8 cellular contexts compared by ENCODE assay signal in genomic region chr15:65871886-65872285, GRCh38. TPM values are rescaled to one million over a fixed set of nuclear protein-coding genes. Genes with fewer than 3 reads are reported as not detected.
A peak's percentile ranks its signal among the peaks of the same experiment; 100 is the strongest.
DNase-seq lines count a peak whose midpoint lies in the region; ATAC-seq, FAIRE-seq and TF ChIP-seq lines count a peak whose summit lies in the region.
"Not testable (repeated sequence)": the region's sequence is repeated elsewhere in the genome, so short reads cannot be mapped to it uniquely, and the experiment has no call there.

No MANE protein-coding gene starts in this region.

- H2AFZ ChIP-seq in ACC112 (ENCODE audit: low read length, unreplicated experiment); GM23248; OCI-LY1 (ENCODE audit: low read length); keratinocyte (ENCODE audit: control insufficient read depth, low read length): not testable (repeated sequence)

- ATAC-seq in activated T-cell treated with anti-CD3 and anti-CD28 coated beads, Interleukin-2, amount 50 U/mL, for 4 hours: not testable (repeated sequence)

- H3K4me3 ChIP-seq in ACC112 (ENCODE audit: low read depth, low read length) (peak overlapping the region; percentile 100), OCI-LY1 (ENCODE audit: low read depth, low read length, poor library complexity, severe bottlenecking) (peak overlapping the region; percentile 69), epithelial cell of proximal tubule (ENCODE audit: low read depth, low read length) (peak overlapping the region; percentile 99)
- H3K4me3 ChIP-seq in GM23248; keratinocyte (ENCODE audit: control insufficient read depth in 2 of 3, extremely low read depth in 1 of 3, insufficient read depth in 2 of 3, low read depth in 1 of 3, low read length in 3 of 3); suprapubic skin: not testable (repeated sequence)

- not testable (repeated sequence) for H3K9me3 ChIP-seq in GM23248 (ENCODE audit: low read depth); OCI-LY1 (ENCODE audit: low read length); keratinocyte (ENCODE audit: control insufficient read depth, low read depth, low read length); suprapubic skin

- H3K9me1 ChIP-seq in keratinocyte (ENCODE audit: control insufficient read depth, extremely low read depth, insufficient read depth, low read length): not testable (repeated sequence)

- H3K27me3 ChIP-seq in ACC112 (ENCODE audit: insufficient read depth, low read length); GM23248 (replicated peaks; ENCODE audit: insufficient read depth); OCI-LY1 (ENCODE audit: insufficient read depth, low read length); keratinocyte (ENCODE audit: control insufficient read depth, extremely low read depth, insufficient read depth, low read length); suprapubic skin: not testable (repeated sequence)

- H3K27ac Mint-ChIP-seq in osteocyte (ENCODE audit: unreplicated experiment): not testable (repeated sequence)

- 95 to 96% methylated on average over 9 of the region's 9 CpGs for WGBS in GM23248 (ENCODE audit: low coverage in 1 of 2, low lambda C conversion rate in 2 of 2, missing lambda C conversion rate in 2 of 2), 2 experiments
- WGBS in suprapubic skin: 87% methylated on average over 9 of the region's 9 CpGs

- H3K9me2 ChIP-seq in GM23248 (ENCODE audit: insufficient read depth); OCI-LY1 (ENCODE audit: low read depth, low read length): not testable (repeated sequence)

- H3K79me2 ChIP-seq in ACC112 (ENCODE audit: control insufficient read depth, insufficient read depth, low read length, unreplicated experiment) (peaks cover 73% of the 10 kb centered on the region), GM23248 (ENCODE audit: insufficient read depth) (peaks cover 75% of the 10 kb centered on the region), OCI-LY1 (ENCODE audit: insufficient read depth, low read length) (peaks cover 71% of the 10 kb centered on the region), keratinocyte (ENCODE audit: control insufficient read depth, insufficient read depth, low read length) (peaks cover 76% of the 10 kb centered on the region)

- not testable (repeated sequence) for H3K27me3 Mint-ChIP-seq in activated T-cell treated with anti-CD3 and anti-CD28 coated beads, Interleukin-2, amount 50 U/mL, for 4 hours (ENCODE audit: low read depth); osteocyte (ENCODE audit: unreplicated experiment)

- peaks cover 30% of the 10 kb centered on the region for H3F3A ChIP-seq in GM23248 (ENCODE audit: insufficient read depth)
- not testable (repeated sequence) for H3F3A ChIP-seq in OCI-LY1 (ENCODE audit: insufficient read depth, low read length)

- not testable (repeated sequence) for TF ChIP-seq POLR2A in suprapubic skin (IDR thresholded peaks at IDR 0.05)

- not testable (repeated sequence) for FAIRE-seq in keratinocyte (lab: Jason Lieb, UNC)

- not testable (repeated sequence) for H3K4me2 ChIP-seq in GM23248 (ENCODE audit: unreplicated experiment)
- H3K4me2 ChIP-seq in OCI-LY1 (ENCODE audit: low read length) (peak overlapping the region; percentile 86; the same call in 1 of the 2 replicates), keratinocyte (ENCODE audit: control insufficient read depth, extremely low read depth, insufficient read depth, low read depth, low read length) (peak overlapping the region; percentile 96)

- not testable (repeated sequence) for TF ChIP-seq CTCF in OCI-LY1 (IDR thresholded peaks at IDR 0.05; ENCODE audit: low read length); epithelial cell of proximal tubule (conservative IDR thresholded peaks at IDR 0.05; ENCODE audit: low read depth, low read length); keratinocyte (optimal IDR thresholded peaks at IDR 0.05 in 1 of 3, IDR thresholded peaks at IDR 0.05 in 1 of 3, conservative IDR thresholded peaks at IDR 0.05 in 1 of 3; ENCODE audit: extremely low read depth in 1 of 3, insufficient read depth in 2 of 3, low read length in 3 of 3); osteocyte (IDR thresholded peaks at IDR 0.05); suprapubic skin (IDR thresholded peaks at IDR 0.05)

- TF ChIP-seq EP300 in suprapubic skin (IDR thresholded peaks at IDR 0.05): not testable (repeated sequence)

- H3K9ac ChIP-seq in GM23248; OCI-LY1 (ENCODE audit: low read length); keratinocyte (ENCODE audit: control insufficient read depth, extremely low read depth, insufficient read depth, low read length): not testable (repeated sequence)

- H3K36me3 ChIP-seq in ACC112 (ENCODE audit: insufficient read depth, low read length); GM23248 (ENCODE audit: low read depth); keratinocyte (ENCODE audit: control insufficient read depth in 2 of 2, extremely low read depth in 1 of 2, insufficient read depth in 2 of 2, low read length in 2 of 2); suprapubic skin: not testable (repeated sequence)
- peaks cover 20% of the 10 kb centered on the region; the same call in 1 of the 2 replicates for H3K36me3 ChIP-seq in OCI-LY1 (ENCODE audit: insufficient read depth, low read length)

- H3K36me3 Mint-ChIP-seq in activated T-cell treated with anti-CD3 and anti-CD28 coated beads, Interleukin-2, amount 50 U/mL, for 4 hours (ENCODE audit: insufficient read depth); osteocyte (ENCODE audit: unreplicated experiment): not testable (repeated sequence)

- H4K20me1 ChIP-seq in GM23248 (ENCODE audit: insufficient read depth); OCI-LY1 (ENCODE audit: insufficient read depth, low read length); keratinocyte (ENCODE audit: control insufficient read depth, extremely low read depth, insufficient read depth, low read length): not testable (repeated sequence)

- in situ Hi-C loops in GM23248 (cut with MboI): not testable (repeated sequence)

- H3K4me1 Mint-ChIP-seq in activated T-cell treated with anti-CD3 and anti-CD28 coated beads, Interleukin-2, amount 50 U/mL, for 4 hours (ENCODE audit: low read depth): peaks cover 36% of the 10 kb centered on the region
- peaks cover 31% of the 10 kb centered on the region for H3K4me1 Mint-ChIP-seq in osteocyte (ENCODE audit: unreplicated experiment)

- H3K9me3 Mint-ChIP-seq in activated T-cell treated with anti-CD3 and anti-CD28 coated beads, Interleukin-2, amount 50 U/mL, for 4 hours; osteocyte (ENCODE audit: unreplicated experiment): not testable (repeated sequence)

- dilution Hi-C loops in keratinocyte (cut with MboI; ENCODE audit: extremely low pct_ligation_motif_present, low sequenced_read_pairs): not testable (repeated sequence)

- peaks cover 17% of the 10 kb centered on the region for H3K4me1 ChIP-seq in ACC112 (ENCODE audit: control insufficient read depth, insufficient read depth, low read length, unreplicated experiment)
- H3K4me1 ChIP-seq in GM23248 (ENCODE audit: insufficient read depth): peaks cover 16% of the 10 kb centered on the region
- peaks cover 22% of the 10 kb centered on the region for H3K4me1 ChIP-seq in OCI-LY1 (ENCODE audit: insufficient read depth, low read length, severe bottlenecking)
- H3K4me1 ChIP-seq in keratinocyte (ENCODE audit: control insufficient read depth, extremely low read depth, insufficient read depth, low read length): peaks cover 20% of the 10 kb centered on the region
- H3K4me1 ChIP-seq in suprapubic skin: peaks cover 36% of the 10 kb centered on the region

- DNase-seq in GM23248; activated T-cell treated with anti-CD3 and anti-CD28 coated beads, Interleukin-2, amount 50 U/mL, for 4 hours; epithelial cell of proximal tubule (ENCODE audit: low read depth); keratinocyte (ENCODE audit: low read depth, low spot score); osteocyte (ENCODE audit: extremely low spot score, unreplicated experiment); suprapubic skin (ENCODE audit: low spot score in 2 of 2): not testable (repeated sequence)

- H3K27ac ChIP-seq in ACC112 (ENCODE audit: low read depth, low read length): peak overlapping the region; percentile 91
- H3K27ac ChIP-seq in GM23248: 0 out of 2 replicates have a peak overlapping the region, but pooled peaks have one; percentile 18
- not testable (repeated sequence) for H3K27ac ChIP-seq in OCI-LY1 (ENCODE audit: low read depth, low read length, poor library complexity, severe bottlenecking); keratinocyte (ENCODE audit: control insufficient read depth, insufficient read depth, low read length)
- peak overlapping the region; percentile 99 for H3K27ac ChIP-seq in suprapubic skin

- H3K4me3 Mint-ChIP-seq in activated T-cell treated with anti-CD3 and anti-CD28 coated beads, Interleukin-2, amount 50 U/mL, for 4 hours: peak overlapping the region; percentile 3
- H3K4me3 Mint-ChIP-seq in osteocyte (ENCODE audit: unreplicated experiment): peak overlapping the region; percentile 98

RNA-seq across cellular contexts. Expression of gene RAB11A, which starts 2.6 kb away (rescaled TPM):
- 148 and 171 TPM in 2 replicates for total RNA-seq in GM23248 (2014; rRNA removed; shearing (Covaris generic))
- 258 and 262 TPM in 2 replicates for polyA plus RNA-seq in GM23248 (2016; fragmentation: Nextera tagmentation; extraction: Ambion mirVana)
- total RNA-seq in activated T-cell treated with anti-CD3 and anti-CD28 coated beads, Interleukin-2, amount 50 U/mL, for 4 hours: 100 to 1,000 TPM; 127 to 139 (median 136) TPM
- 199 and 350 TPM in 2 replicates for total RNA-seq in epithelial cell of proximal tubule
- 356 to 649 TPM (median 537 TPM) in 3 replicates for polyA plus RNA-seq in keratinocyte
- 542 TPM for polyA plus RNA-seq in keratinocyte (2011; ENCODE audit: low read depth)
- polyA plus RNA-seq in keratinocyte (2011; cell fraction: cytosol; rRNA removed): 603 and 936 TPM in 2 replicates
- polyA plus RNA-seq in keratinocyte (2011; cell fraction: nucleus; rRNA removed): 444 and 474 TPM in 2 replicates
- polyA plus RNA-seq in keratinocyte (2012; ENCODE audit: low replicate concordance): 359 and 594 TPM in 2 replicates
- 116 to 357 TPM (median 214 TPM) in 3 replicates for polyA minus RNA-seq in keratinocyte
- 89.8 TPM for polyA minus RNA-seq in keratinocyte (2011; cell fraction: cytosol; rRNA and poly(A)+ RNA removed)
- polyA minus RNA-seq in keratinocyte (2011; cell fraction: nucleus; rRNA and poly(A)+ RNA removed): 21.9 and 103 TPM in 2 replicates
- 317 and 321 TPM in 2 replicates for total RNA-seq in osteocyte
- total RNA-seq in suprapubic skin: 100 to 1,000 TPM; 150 to 650 (median 425) TPM
